Comparison of ENCODE assay signal across 12 cellular contexts in the genomic region with DNA sequence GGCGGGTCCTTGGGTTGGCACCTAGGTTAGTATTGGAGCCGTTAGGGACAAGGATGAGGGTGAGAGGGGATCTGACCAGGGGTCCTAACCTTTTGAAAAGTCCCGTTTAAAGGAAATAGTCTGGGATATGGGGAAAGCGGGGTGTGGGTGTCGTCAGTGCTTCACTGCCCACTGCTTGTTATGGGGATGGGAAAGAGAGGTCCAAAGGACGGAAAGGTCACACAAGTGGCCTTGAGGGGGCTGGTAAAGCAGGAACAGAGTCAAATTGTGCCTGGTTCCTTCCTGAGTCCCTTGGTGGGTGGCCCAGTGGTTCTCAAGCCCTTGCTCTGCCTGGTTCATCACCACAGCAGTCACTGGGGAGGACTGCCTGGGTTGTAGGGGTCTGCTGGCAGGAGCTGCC. TPM values are rescaled to one million over a fixed set of nuclear protein-coding genes. Genes with fewer than 3 reads are reported as not detected.
DNase-seq lines count a peak whose midpoint lies in the region; ATAC-seq and TF ChIP-seq lines count a peak whose summit lies in the region.
"Had no signal": no experiment of that assay in that cellular context is flagged by ENCODE, and none has a peak within 500 bp of the region (broad histone marks: within the 10 kb centered on the region; RNA-seq: fewer than 3 reads in every experiment).

No MANE protein-coding gene starts in this region.

- peak; percentile 45 for DNase-seq in activated effector memory CD4-positive, alpha-beta T cell treated with anti-CD3 and anti-CD28 coated beads, Interleukin-2, amount 50 U/mL, for 16 hours
- DNase-seq in activated effector memory CD4-positive, alpha-beta T cell treated with Interleukin-2 at 50 U/mL for 16 hours, result no peak
- no peak for DNase-seq in right lobe of liver
- no peak for DNase-seq in stomach
- DNase-seq in Kasumi-1 (lab: John Stamatoyannopoulos, UW), result no peak
- DNase-seq in NCI-H2107 treated with DMSO at 0.1 percent for 48 hours (lab: John Stamatoyannopoulos, UW; ENCODE audit: unreplicated experiment), result no peak

- H2AFZ ChIP-seq in SU-DHL-6 (ENCODE audit: low read depth, low read length, severe bottlenecking), result no peak overlapping the region

- H3K9me3 ChIP-seq in SU-DHL-6 (ENCODE audit: insufficient read depth, low read length) (no peaks in the 10 kb centered on the region), right lobe of liver (no peaks in the 10 kb centered on the region), stomach (no peaks in the 10 kb centered on the region)
- H3K9me3 ChIP-seq: right atrium auricular region had no signal

- H3K36me3 ChIP-seq in SU-DHL-6 (ENCODE audit: low read length), result no peaks in the 10 kb centered on the region
- peaks cover 0 to 28% (median 10%) of the 10 kb centered on the region in 4 donors for H3K36me3 ChIP-seq in right lobe of liver
- H3K36me3 ChIP-seq in stomach, result peaks cover 22 to 40% (median 34%) of the 10 kb centered on the region in 4 donors

- intact Hi-C loops in right lobe of liver (cut with DNase I), result no loop called here
- intact Hi-C loops in stomach (cut with DNase I; ENCODE audit: low total_unique reads), result no loop called here

- H3K27ac ChIP-seq in SU-DHL-6 (ENCODE audit: low read depth, low read length), result peak overlapping the region; percentile 80
- peak overlapping the region in 2 of 3 donors; percentile 79 to 92 for H3K27ac ChIP-seq in right lobe of liver
- peak overlapping the region in 4 of 5 donors; percentile 1 to 92 (median 91) for H3K27ac ChIP-seq in stomach

- no peak for TF ChIP-seq CTCF in SU-DHL-6 (IDR thresholded peaks at IDR 0.05; ENCODE audit: insufficient read depth, low read length, poor library complexity, severe bottlenecking)
- no peak for TF ChIP-seq CTCF in right lobe of liver (IDR thresholded peaks at IDR 0.05)
- no peak for TF ChIP-seq CTCF in stomach (IDR thresholded peaks at IDR 0.05)

- H3K4me3 ChIP-seq in SU-DHL-6 (ENCODE audit: insufficient read depth, low read length, poor library complexity, severe bottlenecking) (no peak overlapping the region), right lobe of liver (no peak overlapping the region), stomach (no peak overlapping the region)
- H3K4me3 ChIP-seq: right atrium auricular region had no signal

- peak overlapping the region; percentile 19; the same call in 1 of the 2 replicates for H3K9ac ChIP-seq in SU-DHL-6 (ENCODE audit: low read length)

- no peak for TF ChIP-seq EP300 in stomach (IDR thresholded peaks at IDR 0.05)

- no peaks in the 10 kb centered on the region for H4K20me1 ChIP-seq in SU-DHL-6 (ENCODE audit: low read depth, low read length)

- TF ChIP-seq POLR2A in right lobe of liver (IDR thresholded peaks at IDR 0.05), result no peak
- no peak for TF ChIP-seq POLR2A in stomach (IDR thresholded peaks at IDR 0.05)

- H3K9me2 ChIP-seq in SU-DHL-6 (replicated peaks; ENCODE audit: insufficient read depth, low read length), result no peaks in the 10 kb centered on the region

- no peaks in the 10 kb centered on the region for H3K79me2 ChIP-seq in SU-DHL-6 (ENCODE audit: insufficient read depth, low read length)

- peaks cover 0 to 42% (median 16%) of the 10 kb centered on the region in 4 donors for H3K4me1 ChIP-seq in right lobe of liver
- peaks cover 18 to 80% (median 66%) of the 10 kb centered on the region in 4 donors for H3K4me1 ChIP-seq in stomach

- ATAC-seq in right lobe of liver, result no peak
- no peak for ATAC-seq in GM18861 (IDR thresholded peaks at IDR 0.05; ENCODE audit: unreplicated experiment)
- ATAC-seq: HCT116, SK-N-SH treated with all-trans-retinoic acid at 6 μM for 48 hours had no signal

- WGBS in right lobe of liver (ENCODE audit: insufficient coverage, low coverage, low lambda C conversion rate, missing lambda C conversion rate), result 44% methylated on average over 6 of the region's 6 CpGs
- 71 to 83% (median 77%) methylated on average over 6 of the region's 6 CpGs for WGBS in stomach, 5 donors

- H3K4me2 ChIP-seq in SU-DHL-6 (ENCODE audit: low read depth, low read length, poor library complexity, severe bottlenecking), result peak overlapping the region; percentile 64

- H3K27me3 ChIP-seq in SU-DHL-6 (ENCODE audit: low read length) (no peaks in the 10 kb centered on the region), right lobe of liver (no peaks in the 10 kb centered on the region), stomach (no peaks in the 10 kb centered on the region)
- H3K27me3 ChIP-seq: right atrium auricular region had no signal

- peaks cover 21% of the 10 kb centered on the region for H3F3A ChIP-seq in SU-DHL-6 (ENCODE audit: insufficient read depth)

RNA-seq across cellular contexts. Expression of gene ZNF775, which starts 2.6 kb away (rescaled TPM):
- total RNA-seq in right lobe of liver (1 to 10 TPM in 3 of 6 experiments, under 1 TPM in 3; 0.44 to 1.6 (median 0.96) TPM), stomach (10 to 100 TPM in 2 of 5 donors, 1 to 10 TPM in 1, not detected in 2; 2.0 to 17.0 (median 14.8) TPM)
- 1 to 10 TPM; 1.8 to 2.6 (median 2.4) TPM for polyA plus RNA-seq in stomach

RNA-seq across cellular contexts. Expression of gene REPIN1, which starts 7.9 kb away (rescaled TPM):
- 100 to 1,000 TPM in 2 of 6 experiments, 10 to 100 TPM in 4; 56.2 to 133 (median 73.5) TPM for total RNA-seq in right lobe of liver
- 100 to 1,000 TPM in 3 of 5 donors, 10 to 100 TPM in 2; 44.2 to 298 (median 104) TPM for total RNA-seq in stomach
- 10 to 100 TPM; 35.9 to 41.5 (median 36.4) TPM for polyA plus RNA-seq in stomach

RNA-seq across cellular contexts. Expression of gene RARRES2, which starts 35.1 kb away (rescaled TPM):
- 100 to 1,000 TPM; 552 to 948 (median 788) TPM for total RNA-seq in right lobe of liver
- total RNA-seq in stomach, result 100 to 1,000 TPM in 1 of 5 donors, 10 to 100 TPM in 4; 33.5 to 244 (median 70.9) TPM
- 100 to 1,000 TPM; 161 to 232 (median 197) TPM for polyA plus RNA-seq in stomach
- total RNA-seq: NCI-H460 had no signal

RNA-seq across cellular contexts. Expression of gene ACTR3C, which starts 53.2 kb away (rescaled TPM):
- 10 to 100 TPM; 30.0 to 36.5 (median 32.7) TPM for total RNA-seq in right lobe of liver
- total RNA-seq in stomach, result 10 to 100 TPM in 3 of 5 donors, 1 to 10 TPM in 2; 2.3 to 68.7 (median 16.2) TPM
- 10 to 100 TPM in 1 of 3 donors, 1 to 10 TPM in 2; 3.1 to 10.1 (median 7.0) TPM for polyA plus RNA-seq in stomach
- total RNA-seq: NCI-H460 had no signal

RNA-seq across cellular contexts. Expression of gene LRRC61, which starts 53.4 kb away (rescaled TPM):
- 10 to 100 TPM; 13.0 to 33.0 (median 19.1) TPM for total RNA-seq in right lobe of liver
- total RNA-seq in stomach, result 10 to 100 TPM in 3 of 5 donors, not detected in 2; 11.6 to 15.9 (median 14.2) TPM
- 1 to 10 TPM; 5.6 to 7.6 (median 7.4) TPM for polyA plus RNA-seq in stomach
